ENCODE assay signal across 14 cellular contexts in the genomic region with DNA sequence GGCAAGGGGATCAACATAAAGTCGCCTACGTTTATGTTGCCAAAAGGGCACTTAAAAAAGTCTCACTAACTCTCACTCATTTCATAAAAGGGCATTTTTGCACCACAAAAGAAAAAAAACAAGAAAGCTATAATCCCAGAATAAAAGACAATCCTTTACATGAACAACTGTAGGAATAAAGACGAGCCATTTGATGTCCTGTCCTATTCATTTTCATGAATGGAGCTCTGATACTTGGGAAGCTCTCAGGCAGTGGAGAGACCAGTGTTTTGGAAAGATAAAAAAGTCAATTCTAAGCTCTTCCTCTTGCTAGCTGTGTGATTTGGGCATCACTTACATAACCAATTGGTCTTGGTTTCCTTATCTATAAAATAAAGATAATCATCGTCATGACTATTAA.
A peak's percentile ranks its signal among the peaks of the same experiment; 100 is the strongest.
DNase-seq lines count a peak whose midpoint lies in the region; ATAC-seq and TF ChIP-seq lines count a peak whose summit lies in the region.
"Had no signal": no experiment of that assay in that cellular context is flagged by ENCODE, and none has a peak within 500 bp of the region (broad histone marks: within the 10 kb centered on the region; RNA-seq: fewer than 3 reads in every experiment).

No MANE protein-coding gene starts in this region.

- H3K27me3 ChIP-seq in HAP-1 (ENCODE audit: low read depth) (no peaks in the 10 kb centered on the region), hepatocyte (no peaks in the 10 kb centered on the region)

- TF ChIP-seq CTCF in hepatocyte (IDR thresholded peaks at IDR 0.05; ENCODE audit: poor library complexity) (no peak), nephron progenitor cell (IDR thresholded peaks at IDR 0.05) (no peak)

- peak; percentile 24 to 95 for DNase-seq in HAP-1 (ENCODE audit: low spot score in 2 of 2)
- no peak for DNase-seq in hepatocyte (ENCODE audit: low spot score)
- DNase-seq in nephron progenitor cell = no peak
- DNase-seq in NCI-H774 (lab: John Stamatoyannopoulos, UW) = no peak
- DNase-seq in Ammon's horn (ENCODE audit: low spot score) = no peak
- DNase-seq in RKO (ENCODE audit: low spot score) = no peak
- no peak for DNase-seq in left colon
- DNase-seq: C1 segment of cervical spinal cord; CD4-positive, alpha-beta T cell; DMS79; EL; H7 had no signal

- no peaks in the 10 kb centered on the region for H3K9me2 ChIP-seq in hepatocyte (replicated peaks; ENCODE audit: insufficient read depth)

- peak overlapping the region; percentile 73 for H3K27ac ChIP-seq in hepatocyte
- H3K27ac ChIP-seq: HL-60 had no signal

- H3K9me3 Mint-ChIP-seq in nephron progenitor cell = peaks cover 8% of the 10 kb centered on the region
- H3K9me3 Mint-ChIP-seq: CD4-positive, alpha-beta T cell; GM23338 had no signal

- H3K4me3 Mint-ChIP-seq in nephron progenitor cell = no peak overlapping the region
- H3K4me3 Mint-ChIP-seq: CD4-positive, alpha-beta T cell; GM23338 had no signal

- no peaks in the 10 kb centered on the region for H3K9me3 ChIP-seq in HAP-1
- H3K9me3 ChIP-seq in hepatocyte (ENCODE audit: low read depth) = no peaks in the 10 kb centered on the region

- intact Hi-C loops in left colon (cut with DNase I, micrococcal nuclease) = no loop called here

- no peak for ATAC-seq in left colon
- ATAC-seq: GM23338 had no signal

- H3K36me3 ChIP-seq in HAP-1 (replicated peaks) = no peaks in the 10 kb centered on the region
- no peaks in the 10 kb centered on the region for H3K36me3 ChIP-seq in hepatocyte (replicated peaks; ENCODE audit: insufficient read depth, low read depth)

- 95% methylated on average over 4 of the region's 4 CpGs for WGBS in hepatocyte (ENCODE audit: low lambda C conversion rate, missing lambda C conversion rate)

- in situ Hi-C loops in HAP-1 (cut with MboI; ENCODE audit: low sequenced_read_pairs) = no loop called here

- H2AFZ ChIP-seq in hepatocyte = no peak overlapping the region
- H2AFZ ChIP-seq: GM23338 had no signal

- H3K27me3 Mint-ChIP-seq in nephron progenitor cell (ENCODE audit: low read depth, poor library complexity) = no peaks in the 10 kb centered on the region
- H3K27me3 Mint-ChIP-seq: CD4-positive, alpha-beta T cell had no signal

- peaks cover 50% of the 10 kb centered on the region for H3K79me2 ChIP-seq in hepatocyte

- H4K20me1 ChIP-seq in hepatocyte (ENCODE audit: insufficient read depth, poor library complexity, severe bottlenecking) = no peaks in the 10 kb centered on the region

- peaks cover 10% of the 10 kb centered on the region for H3K36me3 Mint-ChIP-seq in nephron progenitor cell (ENCODE audit: low read depth)

- H3K4me1 Mint-ChIP-seq in nephron progenitor cell = peaks cover 89% of the 10 kb centered on the region

- H3K4me2 ChIP-seq in hepatocyte = no peak overlapping the region
- H3K4me2 ChIP-seq: GM23338 had no signal

- H3K27ac Mint-ChIP-seq in nephron progenitor cell = peak overlapping the region; percentile 73
- H3K27ac Mint-ChIP-seq: CD4-positive, alpha-beta T cell; GM23338 had no signal

- H3K4me3 ChIP-seq in HAP-1 = no peak overlapping the region
- no peak overlapping the region for H3K4me3 ChIP-seq in hepatocyte
- H3K4me3 ChIP-seq: GM23338 had no signal

- H3K4me1 ChIP-seq in HAP-1 (peaks cover 53% of the 10 kb centered on the region), hepatocyte (ENCODE audit: insufficient read depth) (peaks cover 24% of the 10 kb centered on the region)

Comparison
In these comparisons a context has a peak if more than half of its experiments do, and no peak if none do; other contexts are left out.
1. DNase-seq: peak in HAP-1 (2 of 2); none in hepatocyte (single experiment), nephron progenitor cell (single experiment), NCI-H774 (single experiment), Ammon's horn (single experiment), RKO (single experiment) and left colon (0 of 2).